ENCODE assay signal across 1 cellular context in the genomic region with DNA sequence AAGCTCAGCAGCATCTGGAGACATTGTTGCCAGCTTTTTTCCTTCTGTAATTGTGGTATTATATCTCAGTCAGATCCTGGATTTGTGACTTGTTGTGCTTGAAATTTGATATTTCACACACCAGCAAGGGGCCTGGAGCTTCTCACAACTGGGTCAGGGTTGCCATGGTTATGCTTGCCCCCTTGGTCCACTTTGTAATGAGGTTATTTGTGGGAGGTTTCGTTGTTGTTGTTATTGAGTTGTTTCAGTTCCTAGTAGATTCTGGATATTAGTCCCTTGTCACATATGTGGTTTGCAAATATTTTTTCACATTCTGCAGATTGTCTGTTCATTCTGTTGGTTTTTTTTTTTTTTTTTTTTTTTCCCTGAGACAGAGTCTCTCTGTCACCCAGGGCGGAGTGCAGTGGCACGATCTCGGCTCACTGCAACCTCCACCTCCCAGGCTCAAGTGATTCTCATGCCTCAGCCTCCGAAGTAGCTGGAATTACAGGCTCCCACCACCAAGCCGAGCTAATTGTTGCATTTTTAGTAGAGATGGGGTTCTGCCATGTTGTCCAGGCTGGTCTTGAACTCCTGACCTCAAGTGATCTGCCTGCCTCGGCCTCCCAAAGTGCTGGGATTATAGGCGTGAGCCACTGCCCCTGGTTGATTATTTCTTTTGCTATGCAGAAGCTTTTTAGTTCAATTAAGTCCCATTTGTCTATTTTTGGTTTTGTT.
A peak's percentile ranks its signal among the peaks of the same experiment; 100 is the strongest.
TF ChIP-seq lines count a peak whose summit lies in the region.

No MANE protein-coding gene starts in this region.

TF ChIP-seq in GM12878, 131 proteins besides CTCF, POLR2A, EP300 and RAD21 (continued from another document and continues in another):
- peak; percentile 52; the same call in 1 of the 2 replicates for TF ChIP-seq REST (IDR thresholded peaks at IDR 0.05; ENCODE audit: low read depth, low read length)
- peak; percentile 97 for TF ChIP-seq BCL11A (IDR thresholded peaks at IDR 0.05; ENCODE audit: low read depth, low read length)
- TF ChIP-seq EGR1 (IDR thresholded peaks at IDR 0.05; ENCODE audit: borderline replicate concordance in 1 of 2, low read depth in 2 of 2, low read length in 2 of 2) = no peak
- TF ChIP-seq SMAD5 (IDR thresholded peaks at IDR 0.05; ENCODE audit: low read depth) = no peak
- peak; percentile 98 for TF ChIP-seq BMI1 (IDR thresholded peaks at IDR 0.05; ENCODE audit: borderline replicate concordance)
- peak; percentile 78; the same call in 1 of the 2 replicates for TF ChIP-seq DPF2 (IDR thresholded peaks at IDR 0.05)
- TF ChIP-seq, protein P1, sequence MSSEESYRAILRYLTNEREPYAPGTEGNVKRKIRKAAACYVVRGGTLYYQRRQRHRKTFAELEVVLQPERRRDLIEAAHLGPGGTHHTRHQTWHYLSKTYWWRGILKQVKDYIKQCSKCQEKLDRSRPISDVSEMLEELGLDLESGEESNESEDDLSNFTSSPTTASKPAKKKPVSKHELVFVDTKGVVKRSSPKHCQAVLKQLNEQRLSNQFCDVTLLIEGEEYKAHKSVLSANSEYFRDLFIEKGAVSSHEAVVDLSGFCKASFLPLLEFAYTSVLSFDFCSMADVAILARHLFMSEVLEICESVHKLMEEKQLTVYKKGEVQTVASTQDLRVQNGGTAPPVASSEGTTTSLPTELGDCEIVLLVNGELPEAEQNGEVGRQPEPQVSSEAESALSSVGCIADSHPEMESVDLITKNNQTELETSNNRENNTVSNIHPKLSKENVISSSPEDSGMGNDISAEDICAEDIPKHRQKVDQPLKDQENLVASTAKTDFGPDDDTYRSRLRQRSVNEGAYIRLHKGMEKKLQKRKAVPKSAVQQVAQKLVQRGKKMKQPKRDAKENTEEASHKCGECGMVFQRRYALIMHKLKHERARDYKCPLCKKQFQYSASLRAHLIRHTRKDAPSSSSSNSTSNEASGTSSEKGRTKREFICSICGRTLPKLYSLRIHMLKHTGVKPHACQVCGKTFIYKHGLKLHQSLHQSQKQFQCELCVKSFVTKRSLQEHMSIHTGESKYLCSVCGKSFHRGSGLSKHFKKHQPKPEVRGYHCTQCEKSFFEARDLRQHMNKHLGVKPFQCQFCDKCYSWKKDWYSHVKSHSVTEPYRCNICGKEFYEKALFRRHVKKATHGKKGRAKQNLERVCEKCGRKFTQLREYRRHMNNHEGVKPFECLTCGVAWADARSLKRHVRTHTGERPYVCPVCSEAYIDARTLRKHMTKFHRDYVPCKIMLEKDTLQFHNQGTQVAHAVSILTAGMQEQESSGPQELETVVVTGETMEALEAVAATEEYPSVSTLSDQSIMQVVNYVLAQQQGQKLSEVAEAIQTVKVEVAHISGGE (CRISPR knock-in tag; IDR thresholded peaks at IDR 0.05) = no peak
- TF ChIP-seq, protein P2, sequence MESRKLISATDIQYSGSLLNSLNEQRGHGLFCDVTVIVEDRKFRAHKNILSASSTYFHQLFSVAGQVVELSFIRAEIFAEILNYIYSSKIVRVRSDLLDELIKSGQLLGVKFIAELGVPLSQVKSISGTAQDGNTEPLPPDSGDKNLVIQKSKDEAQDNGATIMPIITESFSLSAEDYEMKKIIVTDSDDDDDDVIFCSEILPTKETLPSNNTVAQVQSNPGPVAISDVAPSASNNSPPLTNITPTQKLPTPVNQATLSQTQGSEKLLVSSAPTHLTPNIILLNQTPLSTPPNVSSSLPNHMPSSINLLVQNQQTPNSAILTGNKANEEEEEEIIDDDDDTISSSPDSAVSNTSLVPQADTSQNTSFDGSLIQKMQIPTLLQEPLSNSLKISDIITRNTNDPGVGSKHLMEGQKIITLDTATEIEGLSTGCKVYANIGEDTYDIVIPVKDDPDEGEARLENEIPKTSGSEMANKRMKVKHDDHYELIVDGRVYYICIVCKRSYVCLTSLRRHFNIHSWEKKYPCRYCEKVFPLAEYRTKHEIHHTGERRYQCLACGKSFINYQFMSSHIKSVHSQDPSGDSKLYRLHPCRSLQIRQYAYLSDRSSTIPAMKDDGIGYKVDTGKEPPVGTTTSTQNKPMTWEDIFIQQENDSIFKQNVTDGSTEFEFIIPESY (IDR thresholded peaks at IDR 0.05) = no peak
- peak; percentile 94 for TF ChIP-seq NFIC (IDR thresholded peaks at IDR 0.05; ENCODE audit: low read depth, low read length)
- TF ChIP-seq IKZF2 (IDR thresholded peaks at IDR 0.05) = peak; percentile 86 to 90; a peak in 3 of 4 replicates
- TF ChIP-seq, protein P3, sequence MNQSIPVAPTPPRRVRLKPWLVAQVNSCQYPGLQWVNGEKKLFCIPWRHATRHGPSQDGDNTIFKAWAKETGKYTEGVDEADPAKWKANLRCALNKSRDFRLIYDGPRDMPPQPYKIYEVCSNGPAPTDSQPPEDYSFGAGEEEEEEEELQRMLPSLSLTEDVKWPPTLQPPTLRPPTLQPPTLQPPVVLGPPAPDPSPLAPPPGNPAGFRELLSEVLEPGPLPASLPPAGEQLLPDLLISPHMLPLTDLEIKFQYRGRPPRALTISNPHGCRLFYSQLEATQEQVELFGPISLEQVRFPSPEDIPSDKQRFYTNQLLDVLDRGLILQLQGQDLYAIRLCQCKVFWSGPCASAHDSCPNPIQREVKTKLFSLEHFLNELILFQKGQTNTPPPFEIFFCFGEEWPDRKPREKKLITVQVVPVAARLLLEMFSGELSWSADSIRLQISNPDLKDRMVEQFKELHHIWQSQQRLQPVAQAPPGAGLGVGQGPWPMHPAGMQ (IDR thresholded peaks at IDR 0.05; ENCODE audit: borderline replicate concordance) = no peak
- no peak for TF ChIP-seq SREBF1 (IDR thresholded peaks at IDR 0.05; ENCODE audit: low read length)
- TF ChIP-seq ZNF592 (IDR thresholded peaks at IDR 0.05) = no peak
- TF ChIP-seq SPI1 (IDR thresholded peaks at IDR 0.05; ENCODE audit: borderline replicate concordance, insufficient read depth, low read depth, low read length) = peak; percentile 91
- TF ChIP-seq GABPA (IDR thresholded peaks at IDR 0.05; ENCODE audit: low read depth) = peak; percentile 54; the same call in 1 of the 2 replicates
- TF ChIP-seq EED (IDR thresholded peaks at IDR 0.05; ENCODE audit: low read depth) = peak; percentile 81
- TF ChIP-seq POLR2AphosphoS5 (IDR thresholded peaks at IDR 0.05; ENCODE audit: low read length) = peak; percentile 82
- TF ChIP-seq CREB1 (IDR thresholded peaks at IDR 0.05; ENCODE audit: low read depth) = peak; percentile 66; the same call in 1 of the 2 replicates
- no peak for TF ChIP-seq ESRRA (IDR thresholded peaks at IDR 0.05; ENCODE audit: low read length)
- TF ChIP-seq RAD51 (IDR thresholded peaks at IDR 0.05) = no peak
- TF ChIP-seq SREBF2 (IDR thresholded peaks at IDR 0.05; ENCODE audit: low read length) = no peak
- no peak for TF ChIP-seq CBX3 (IDR thresholded peaks at IDR 0.05; ENCODE audit: borderline replicate concordance, low read depth)
- TF ChIP-seq IKZF1 (conservative IDR thresholded peaks at IDR 0.05) = peak; percentile 69
- no peak for TF ChIP-seq CHD1 (IDR thresholded peaks at IDR 0.05; ENCODE audit: low read depth, low read length)
- no peak for TF ChIP-seq USF2 (IDR thresholded peaks at IDR 0.05; ENCODE audit: borderline replicate concordance, low read depth, low read length)
- peak; percentile 96 for TF ChIP-seq MEF2A (IDR thresholded peaks at IDR 0.05; ENCODE audit: insufficient read depth, low read depth, low read length)
- TF ChIP-seq NBN (IDR thresholded peaks at IDR 0.05) = peak; percentile 95
- TF ChIP-seq, protein P4, sequence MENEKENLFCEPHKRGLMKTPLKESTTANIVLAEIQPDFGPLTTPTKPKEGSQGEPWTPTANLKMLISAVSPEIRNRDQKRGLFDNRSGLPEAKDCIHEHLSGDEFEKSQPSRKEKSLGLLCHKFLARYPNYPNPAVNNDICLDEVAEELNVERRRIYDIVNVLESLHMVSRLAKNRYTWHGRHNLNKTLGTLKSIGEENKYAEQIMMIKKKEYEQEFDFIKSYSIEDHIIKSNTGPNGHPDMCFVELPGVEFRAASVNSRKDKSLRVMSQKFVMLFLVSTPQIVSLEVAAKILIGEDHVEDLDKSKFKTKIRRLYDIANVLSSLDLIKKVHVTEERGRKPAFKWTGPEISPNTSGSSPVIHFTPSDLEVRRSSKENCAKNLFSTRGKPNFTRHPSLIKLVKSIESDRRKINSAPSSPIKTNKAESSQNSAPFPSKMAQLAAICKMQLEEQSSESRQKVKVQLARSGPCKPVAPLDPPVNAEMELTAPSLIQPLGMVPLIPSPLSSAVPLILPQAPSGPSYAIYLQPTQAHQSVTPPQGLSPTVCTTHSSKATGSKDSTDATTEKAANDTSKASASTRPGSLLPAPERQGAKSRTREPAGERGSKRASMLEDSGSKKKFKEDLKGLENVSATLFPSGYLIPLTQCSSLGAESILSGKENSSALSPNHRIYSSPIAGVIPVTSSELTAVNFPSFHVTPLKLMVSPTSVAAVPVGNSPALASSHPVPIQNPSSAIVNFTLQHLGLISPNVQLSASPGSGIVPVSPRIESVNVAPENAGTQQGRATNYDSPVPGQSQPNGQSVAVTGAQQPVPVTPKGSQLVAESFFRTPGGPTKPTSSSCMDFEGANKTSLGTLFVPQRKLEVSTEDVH (IDR thresholded peaks at IDR 0.05; ENCODE audit: low read depth, partially characterized antibody) = no peak
- TF ChIP-seq, protein P5, sequence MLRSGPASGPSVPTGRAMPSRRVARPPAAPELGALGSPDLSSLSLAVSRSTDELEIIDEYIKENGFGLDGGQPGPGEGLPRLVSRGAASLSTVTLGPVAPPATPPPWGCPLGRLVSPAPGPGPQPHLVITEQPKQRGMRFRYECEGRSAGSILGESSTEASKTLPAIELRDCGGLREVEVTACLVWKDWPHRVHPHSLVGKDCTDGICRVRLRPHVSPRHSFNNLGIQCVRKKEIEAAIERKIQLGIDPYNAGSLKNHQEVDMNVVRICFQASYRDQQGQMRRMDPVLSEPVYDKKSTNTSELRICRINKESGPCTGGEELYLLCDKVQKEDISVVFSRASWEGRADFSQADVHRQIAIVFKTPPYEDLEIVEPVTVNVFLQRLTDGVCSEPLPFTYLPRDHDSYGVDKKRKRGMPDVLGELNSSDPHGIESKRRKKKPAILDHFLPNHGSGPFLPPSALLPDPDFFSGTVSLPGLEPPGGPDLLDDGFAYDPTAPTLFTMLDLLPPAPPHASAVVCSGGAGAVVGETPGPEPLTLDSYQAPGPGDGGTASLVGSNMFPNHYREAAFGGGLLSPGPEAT (IDR thresholded peaks at IDR 0.05; ENCODE audit: low read depth) = peak; percentile 90
